Comparison of ENCODE assay signal across 20 cellular contexts in genomic region chr15:101540480-101541239, GRCh38. TPM values are rescaled to one million over a fixed set of nuclear protein-coding genes. Genes with fewer than 3 reads are reported as not detected.
DNase-seq lines count a peak whose midpoint lies in the region; ATAC-seq and TF ChIP-seq lines count a peak whose summit lies in the region.
"Had no signal": no experiment of that assay in that cellular context is flagged by ENCODE, and none has a peak within 500 bp of the region (broad histone marks: within the 10 kb centered on the region; RNA-seq: fewer than 3 reads in every experiment).

No MANE protein-coding gene starts in this region.

- TF ChIP-seq CTCF in GM10266 (IDR thresholded peaks at IDR 0.05; ENCODE audit: control insufficient read depth, insufficient read depth, low read depth, missing control alignments) = peak; percentile 20
- TF ChIP-seq CTCF in cardiac fibroblast (IDR thresholded peaks at IDR 0.05; ENCODE audit: low read depth, low read length) = peak; percentile 27
- TF ChIP-seq CTCF in WERI-Rb-1 (IDR thresholded peaks at IDR 0.05; ENCODE audit: low read depth, low read length) = no peak

- no peaks in the 10 kb centered on the region for H3K27me3 ChIP-seq in WERI-Rb-1 (ENCODE audit: insufficient read depth, low read depth, severe bottlenecking)
- H3K27me3 ChIP-seq: tibial nerve had no signal

- DNase-seq in GM10266 (ENCODE audit: extremely low spot score) (peak; percentile 44), M059J (ENCODE audit: low read depth) (peak; percentile 35), cardiac fibroblast (ENCODE audit: low read depth in 2 of 2) (peak in 1 of 2 donors; percentile 19), mesenteric fat pad (ENCODE audit: low spot score) (peak; percentile 73), WERI-Rb-1 (no peak), NCI-H1417 (lab: John Stamatoyannopoulos, UW) (no peak)
- DNase-seq: activated CD4-positive, alpha-beta T cell treated with anti-CD3 and anti-CD28 coated beads for 36 hours; activated naive CD8-positive, alpha-beta T cell treated with anti-CD3 and anti-CD28 coated beads, Interleukin-2, amount 10 ng/mL, durations not matched to agents 7 days and 5 days; activated T-cell treated with anti-CD3 and anti-CD28 coated beads, Interleukin-2, amount 50 U/mL, for 1 hour; DMS79 treated with DMSO at 0.1 percent for 48 hours; effector CD4-positive, alpha-beta T cell; NCI-H1092; NCI-H2171; NCI-H82; SHP77 treated with DMSO at 0.1 percent for 48 hours; small intestine had no signal

- ATAC-seq in HG03521 (IDR thresholded peaks at IDR 0.05; ENCODE audit: unreplicated experiment) = no peak
- ATAC-seq: activated CD4-positive, alpha-beta T cell treated with anti-CD3 and anti-CD28 coated beads for 36 hours; left lobe of liver had no signal

- H3K9me3 ChIP-seq in WERI-Rb-1 (ENCODE audit: severe bottlenecking) = no peaks in the 10 kb centered on the region

- H3K27ac ChIP-seq in WERI-Rb-1 = no peak overlapping the region
- H3K27ac ChIP-seq: C4-2B, tibial nerve had no signal

- no peak overlapping the region for H3K4me3 ChIP-seq in cardiac fibroblast (replicated peaks in 1 of 2; ENCODE audit: low read depth in 2 of 2, low read length in 2 of 2)
- no peak overlapping the region for H3K4me3 ChIP-seq in WERI-Rb-1 (ENCODE audit: low read depth, low read length)
- H3K4me3 ChIP-seq: tibial nerve had no signal

- H3K36me3 ChIP-seq in WERI-Rb-1 = no peaks in the 10 kb centered on the region
- H3K36me3 ChIP-seq: tibial nerve had no signal

RNA-seq across cellular contexts. Expression of gene PCSK6, which starts 51.2 kb away (rescaled TPM):
- not detected in 2 replicates for total RNA-seq in M059J (2014; rRNA removed; shearing (Covaris generic))
- 16.9 TPM for total RNA-seq in mesenteric fat pad

Comparison
In these comparisons a context has a peak if more than half of its experiments do, and no peak if none do; other contexts are left out.
1. DNase-seq: peak in GM10266 (single experiment), M059J (single experiment) and mesenteric fat pad (single experiment); none in WERI-Rb-1 (single experiment) and NCI-H1417 (0 of 3).
2. RNA of gene PCSK6, which starts 51.2 kb away (total RNA-seq): 16.9 TPM in mesenteric fat pad (single experiment); not detected in M059J; every median in the first group is over 10 times any median in the second.